ENCODE assay signal across 9 cellular contexts in the genomic region with DNA sequence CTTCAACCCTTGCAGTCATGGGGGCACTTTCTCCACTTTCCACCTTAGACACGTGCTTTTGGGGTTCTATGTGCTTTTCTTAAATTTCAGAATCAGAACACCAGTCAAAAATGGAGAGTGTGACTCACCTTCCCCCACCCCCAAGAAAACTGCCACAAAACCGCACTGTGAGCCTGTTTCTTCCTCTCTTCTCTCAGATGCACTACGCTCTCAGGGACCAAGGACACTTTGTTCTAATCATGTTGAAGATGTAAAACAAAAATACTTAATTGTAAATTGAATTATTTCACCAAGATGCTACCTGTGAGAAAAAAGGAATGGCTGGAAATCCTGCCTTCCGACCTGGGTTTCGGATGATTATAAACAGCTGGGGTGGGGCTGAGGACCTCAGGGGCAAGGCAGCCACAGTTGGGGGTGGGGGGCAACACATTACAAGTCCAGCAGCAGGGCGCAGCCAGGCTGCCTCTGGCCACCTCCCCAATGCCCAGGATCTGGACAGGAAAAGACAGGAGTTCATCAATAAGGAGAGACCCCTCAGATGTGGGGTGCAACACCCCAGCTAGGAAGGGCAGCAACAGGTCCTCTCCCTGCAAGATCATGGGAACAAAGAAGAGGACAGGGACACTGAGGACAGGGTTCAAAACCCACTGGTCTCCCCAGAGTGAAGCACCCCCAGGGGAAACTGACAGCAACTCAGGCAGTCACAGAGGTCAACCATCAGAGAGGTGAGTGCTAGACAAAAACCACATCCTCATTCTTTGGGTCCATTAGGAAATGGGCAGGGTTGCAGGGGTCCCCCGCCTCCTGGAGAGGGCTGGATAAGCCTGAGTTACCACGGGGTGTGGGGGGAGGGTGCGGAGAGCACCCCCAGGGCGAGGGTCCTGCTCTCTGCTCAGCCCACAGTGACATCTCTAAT. TPM values are rescaled to one million over a fixed set of nuclear protein-coding genes. Genes with fewer than 3 reads are reported as not detected.
DNase-seq lines count a peak whose midpoint lies in the region; ATAC-seq and TF ChIP-seq lines count a peak whose summit lies in the region.
"Had no signal": no experiment of that assay in that cellular context is flagged by ENCODE, and none has a peak within 500 bp of the region (broad histone marks: within the 10 kb centered on the region; RNA-seq: fewer than 3 reads in every experiment).

No MANE protein-coding gene starts in this region.

- WGBS in spleen, 5 donors, result 27 to 48% (median 32%) methylated on average over 10 of the region's 10 CpGs

- H3K9me3 ChIP-seq in spleen, result no peaks in the 10 kb centered on the region

- ATAC-seq in HG02642 (IDR thresholded peaks at IDR 0.05; ENCODE audit: poor library complexity, unreplicated experiment), result peak; percentile 34

- TF ChIP-seq POLR2A in spleen (IDR thresholded peaks at IDR 0.05), result no peak

- H3K27ac ChIP-seq in spleen, result peak overlapping the region; percentile 80 to 97 (median 92)
- H3K27ac ChIP-seq: epithelial cell of prostate had no signal

- H3K36me3 ChIP-seq in spleen, result peaks cover 0 to 23% (median 0%) of the 10 kb centered on the region in 6 donors

- peaks cover 38 to 100% (median 90%) of the 10 kb centered on the region in 6 donors for H3K4me1 ChIP-seq in spleen

- H3K27me3 ChIP-seq in spleen (replicated peaks in 1 of 7), result no peaks in the 10 kb centered on the region

- TF ChIP-seq CTCF in GM10266 (IDR thresholded peaks at IDR 0.05; ENCODE audit: control insufficient read depth, insufficient read depth, low read depth, missing control alignments) (no peak), spleen (IDR thresholded peaks at IDR 0.05 in 8 of 11, conservative IDR thresholded peaks at IDR 0.05 in 3 of 11) (no peak)

- intact Hi-C loops in spleen (cut with DNase I; ENCODE audit: low total_unique reads), result no loop called here

- DNase-seq in GM10266 (ENCODE audit: extremely low spot score), result peak; percentile 84
- peak; percentile 61 for DNase-seq in OCI-M1 (lab: John Stamatoyannopoulos, UW)
- DNase-seq in activated naive CD4-positive, alpha-beta T cell (lab: John Stamatoyannopoulos, UW), result peak in 3 of 4 experiments; percentile 31 to 59 (median 56)
- DNase-seq in spleen, result peak; percentile 88
- no peak for DNase-seq in H4 (ENCODE audit: low spot score)
- DNase-seq in UCSD-AML1 (lab: John Stamatoyannopoulos, UW; ENCODE audit: unreplicated experiment), result no peak
- DNase-seq in dedifferentiated amniotic fluid mesenchymal stem cell (ENCODE audit: extremely low spot score), result no peak

- peak overlapping the region in 4 of 8 donors; percentile 6 to 56 (median 18) for H3K4me3 ChIP-seq in spleen

RNA-seq across cellular contexts. Expression of a gene that starts 33.7 kb away (rescaled TPM):
- total RNA-seq in spleen, result 100 to 1,000 TPM in 6 of 7 donors, 10 to 100 TPM in 1; 81.6 to 193 (median 171) TPM
- polyA plus RNA-seq in spleen, result 10 to 100 TPM; 23.0 to 32.3 (median 31.5) TPM
- 4.8 and 6.3 TPM in 2 replicates for total RNA-seq in H4 (2014; rRNA removed; shearing (Covaris generic))

Comparison
In these comparisons a context has a peak if more than half of its experiments do, and no peak if none do; other contexts are left out.
1. DNase-seq: peak in GM10266 (single experiment), OCI-M1 (single experiment), activated naive CD4-positive, alpha-beta T cell (3 of 4) and spleen (single experiment); none in H4 (single experiment), UCSD-AML1 (single experiment) and dedifferentiated amniotic fluid mesenchymal stem cell (single experiment).
2. RNA of a gene that starts 33.7 kb away (total RNA-seq): 81.6 to 193 TPM in spleen; 4.8 to 6.3 TPM in H4; every median in the first group is over 10 times any median in the second.